ENCODE assay signal across 1 cellular context in genomic region chr5:72280655-72281069, GRCh38.
TF ChIP-seq lines count a peak whose summit lies in the region.

No MANE protein-coding gene starts in this region.

TF ChIP-seq in A549, 52 proteins besides CTCF, POLR2A, EP300 and RAD21:
- TF ChIP-seq SMC3 (IDR thresholded peaks at IDR 0.05), result peak; percentile 46; the same call in 2 of the 3 replicates
- TF ChIP-seq SREBF2 (IDR thresholded peaks at IDR 0.05), result no peak
